Comparison of ENCODE assay signal across 8 cellular contexts in the genomic region with DNA sequence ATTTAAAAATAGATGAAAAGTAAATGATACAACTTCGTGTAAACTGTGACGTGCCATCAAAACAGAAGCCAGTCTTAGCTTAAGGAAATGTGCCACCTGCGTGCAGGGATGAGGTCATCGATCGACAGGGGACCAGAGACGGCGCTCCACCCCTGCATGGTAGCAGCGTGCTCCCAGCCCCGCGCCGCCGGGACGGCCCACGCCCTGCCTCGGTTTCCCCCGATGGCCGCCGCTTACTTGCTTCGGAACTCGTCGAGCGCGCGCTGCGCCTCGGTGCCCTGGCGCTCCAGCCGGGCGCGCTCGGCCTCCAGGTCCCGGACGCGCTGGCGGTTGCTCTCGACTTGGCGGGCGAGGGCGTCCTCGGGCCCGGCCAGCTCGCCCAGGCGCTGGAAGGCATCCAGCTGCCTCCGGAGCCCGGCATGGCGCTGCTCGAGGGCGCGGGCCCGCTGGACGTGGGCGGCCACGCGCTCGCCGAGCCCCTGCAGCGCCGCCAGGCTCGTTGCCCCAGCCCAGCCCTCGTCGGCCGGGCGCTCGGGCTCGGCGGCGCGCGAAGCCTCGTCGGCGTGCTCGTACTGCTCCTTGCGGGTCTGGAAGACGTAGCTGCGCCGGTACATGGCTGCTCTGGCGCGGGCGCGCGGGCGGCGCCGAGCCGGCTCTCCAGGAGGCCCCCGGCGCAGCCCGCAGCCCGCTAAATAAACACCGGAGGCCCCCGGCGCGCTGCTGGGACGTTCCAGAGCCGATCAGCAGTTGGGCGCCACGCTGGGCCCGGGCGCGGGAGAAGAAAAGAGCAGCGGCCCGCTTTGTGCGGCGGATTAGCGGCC. TPM values are rescaled to one million over a fixed set of nuclear protein-coding genes. Genes with fewer than 3 reads are reported as not detected.
DNase-seq lines count a peak whose midpoint lies in the region; ATAC-seq and TF ChIP-seq lines count a peak whose summit lies in the region.

A gene (minus strand): TSS at position 664 of the 821 bp plus-strand sequence. CDS start 50 bp downstream, at position 614.

- H3K9me3 ChIP-seq in right cardiac atrium (ENCODE audit: control insufficient read depth, low read length) = no peaks in the 10 kb centered on the region
- H3K9me3 ChIP-seq in prostate gland = no peaks in the 10 kb centered on the region

- 2% methylated on average over 106 of the region's 106 CpGs for WGBS in right cardiac atrium
- WGBS in prostate gland = 2% methylated on average over 33 of the region's 106 CpGs

- H3K27me3 ChIP-seq in right cardiac atrium (ENCODE audit: control insufficient read depth, insufficient read depth) = no peaks in the 10 kb centered on the region
- H3K27me3 ChIP-seq in prostate gland (replicated peaks; ENCODE audit: insufficient read depth) = no peaks in the 10 kb centered on the region

- H3K27ac ChIP-seq in right cardiac atrium (ENCODE audit: low read length) (peak within 1 kb of the TSS; percentile 33), prostate gland (peak within 1 kb of the TSS; percentile 71 to 76)

- intact Hi-C loops in right cardiac atrium (cut with DNase I) = loop anchor here in 3 of 4 donors (10.0 kb wide), 2 partner anchors 364 to 374 kb away; no protein-coding TSS in a partner anchor
- intact Hi-C loops in prostate gland (cut with DNase I) = loop anchor here (10.0 kb wide), 3 partner anchors 154 to 464 kb away; a partner anchor contains a TSS

- TF ChIP-seq CTCF in prostate gland (IDR thresholded peaks at IDR 0.05) = no peak

- ATAC-seq in right cardiac atrium = peak; percentile 88 to 91
- no peak for ATAC-seq in HG02870 (IDR thresholded peaks at IDR 0.05; ENCODE audit: unreplicated experiment)

- TF ChIP-seq POLR2A in prostate gland (IDR thresholded peaks at IDR 0.05) = no peak

- no peaks in the 10 kb centered on the region for H3K36me3 ChIP-seq in prostate gland

- DNase-seq in GDM1 (lab: John Stamatoyannopoulos, UW) = peak; percentile 31
- peak; percentile 67 for DNase-seq in KBM-7
- peak; percentile 64 for DNase-seq in SK-MEL-5 (ENCODE audit: low read depth, low spot score)
- DNase-seq in amniotic epithelial cell (ENCODE audit: low read depth) = peak; percentile 61
- DNase-seq in right cardiac atrium = peak; percentile 51 to 84 (median 82)
- peak; percentile 22 for DNase-seq in prostate gland (ENCODE audit: low spot score)
- DNase-seq in NK-92 treated with Interleukin-12 subunit alpha and Interleukin-12 subunit beta, amount 100 ng/mL, for 24 hours (lab: John Stamatoyannopoulos, UW) = no peak

- in situ Hi-C loops in KBM-7 (cut with MboI; ENCODE audit: low pct_unique_long_range_greater_than_20kb, low sequenced_read_pairs) (no loop called here), SK-MEL-5 (cut with HindIII; ENCODE audit: low pct_unique_long_range_greater_than_20kb, low sequenced_read_pairs) (no loop called here)

- H3K4me1 ChIP-seq in right cardiac atrium (ENCODE audit: control insufficient read depth, insufficient read depth, low read length) (no peaks in the 10 kb centered on the region), prostate gland (replicated peaks) (no peaks in the 10 kb centered on the region)

- H3K4me3 ChIP-seq in right cardiac atrium (ENCODE audit: low read length) = peak within 1 kb of the TSS; percentile 72
- peak within 1 kb of the TSS; percentile 47 to 51 for H3K4me3 ChIP-seq in prostate gland

RNA-seq across cellular contexts. Expression of the gene that starts here (rescaled TPM):
- 14.3 and 14.7 TPM in 2 replicates for total RNA-seq in SK-MEL-5 (2014; rRNA removed; shearing (Covaris generic))
- polyA plus RNA-seq in SK-MEL-5 (2015; cell fraction: cytosol; rRNA removed) = 5.5 and 7.0 TPM in 2 replicates
- polyA plus RNA-seq in SK-MEL-5 (2015; cell fraction: nucleus; rRNA removed) = 4.3 and 5.2 TPM in 2 replicates
- 1 to 10 TPM in 1 of 4 donors, under 1 TPM in 3; 0.64 to 1.8 (median 0.77) TPM for total RNA-seq in right cardiac atrium
- 0.59 TPM for polyA plus RNA-seq in right cardiac atrium
- total RNA-seq in prostate gland = 1 to 10 TPM in 1 of 2 donors, under 1 TPM in 1; 0.27 to 6.9 TPM
